ENCODE assay signal across 25 cellular contexts in genomic region chr5:2415678-2416077, GRCh38.
DNase-seq lines count a peak whose midpoint lies in the region; ATAC-seq and TF ChIP-seq lines count a peak whose summit lies in the region.
"Had no signal": no experiment of that assay in that cellular context is flagged by ENCODE, and none has a peak within 500 bp of the region (broad histone marks: within the 10 kb centered on the region; RNA-seq: fewer than 3 reads in every experiment).

No MANE protein-coding gene starts in this region.

- no peaks in the 10 kb centered on the region for H3F3A ChIP-seq in neural progenitor cell (ENCODE audit: low read depth)

- no peaks in the 10 kb centered on the region for H3K9me3 ChIP-seq in neural progenitor cell (ENCODE audit: low read depth)
- no peaks in the 10 kb centered on the region for H3K9me3 ChIP-seq in uterus
- H3K9me3 ChIP-seq: adrenal gland, testis, vagina had no signal

- no peaks in the 10 kb centered on the region for H3K4me1 ChIP-seq in neural progenitor cell
- no peaks in the 10 kb centered on the region for H3K4me1 ChIP-seq in uterus
- H3K4me1 ChIP-seq: adrenal gland, testis, vagina had no signal

- peaks cover 20% of the 10 kb centered on the region for H3K9me3 Mint-ChIP-seq in neural progenitor cell

- H3K36me3 ChIP-seq in neural progenitor cell (no peaks in the 10 kb centered on the region), uterus (no peaks in the 10 kb centered on the region)
- H3K36me3 ChIP-seq: adrenal gland, vagina had no signal

- H3K27me3 ChIP-seq in neural progenitor cell = no peaks in the 10 kb centered on the region
- H3K27me3 ChIP-seq in uterus = no peaks in the 10 kb centered on the region
- H3K27me3 ChIP-seq: adrenal gland, testis, vagina had no signal

- H3K27ac ChIP-seq in neural progenitor cell (no peak overlapping the region), uterus (no peak overlapping the region)
- H3K27ac ChIP-seq: adrenal gland, testis, vagina had no signal

- no peaks in the 10 kb centered on the region for H3K36me3 Mint-ChIP-seq in neural progenitor cell
- H3K36me3 Mint-ChIP-seq: brain; naive thymus-derived CD4-positive, alpha-beta T cell had no signal

- POLR2A ChIA-PET in GM10248 (lab: Yijun Ruan, JAX) = no interaction called here

- DNase-seq in DMS 273 (lab: John Stamatoyannopoulos, UW; ENCODE audit: unreplicated experiment) (peak; percentile 2), DMS 273 treated with DMSO at 0.1 percent for 48 hours (lab: John Stamatoyannopoulos, UW) (no peak), neural progenitor cell (ENCODE audit: low spot score) (peak; percentile 16), NCI-H524 (lab: John Stamatoyannopoulos, UW) (no peak), GM10248 (ENCODE audit: extremely low spot score) (no peak), uterus (no peak)
- DNase-seq: 8988T; activated naive CD4-positive, alpha-beta T cell treated with Interleukin-2 at 50 U/mL for 16 hours; adrenal gland; cerebellar nuclear complex; EL; kidney; midbrain; MV-4-11; naive thymus-derived CD4-positive, alpha-beta T cell; NCI-H1694; NCI-H526 treated with DMSO at 0.1 percent for 48 hours; occipital lobe; stimulated activated naive CD8-positive, alpha-beta T cell treated with anti-CD3 and anti-CD28 coated beads, Interleukin-15, Interleukin-2, amounts not matched to agents 100 U/mL and 50 U/mL, for 24 hours; testis had no signal

- CTCF ChIA-PET in GM10248 (lab: Yijun Ruan, JAX) = no interaction called here

- no peaks in the 10 kb centered on the region for H3K79me2 ChIP-seq in neural progenitor cell (ENCODE audit: low read depth)

- H3K27ac Mint-ChIP-seq in neural progenitor cell = no peak overlapping the region
- H3K27ac Mint-ChIP-seq: activated T-cell treated with anti-CD3 and anti-CD28 coated beads, Interleukin-2, amount 50 U/mL, for 72 hours; brain; naive thymus-derived CD4-positive, alpha-beta T cell had no signal

- peaks cover 3% of the 10 kb centered on the region for H3K27me3 Mint-ChIP-seq in neural progenitor cell (ENCODE audit: insufficient read depth, low read depth)

- intact Hi-C loops in uterus (cut with DNase I; ENCODE audit: low total_unique reads) = no loop called here

- no peaks in the 10 kb centered on the region for H4K20me1 ChIP-seq in neural progenitor cell (ENCODE audit: low read depth)

- H3K4me3 ChIP-seq in neural progenitor cell (no peak overlapping the region), uterus (no peak overlapping the region)
- H3K4me3 ChIP-seq: adrenal gland, testis, vagina had no signal

- H2AFZ ChIP-seq in neural progenitor cell (replicated peaks) = no peak overlapping the region

- H3K4me2 ChIP-seq in neural progenitor cell = no peak overlapping the region

- H3K4me1 Mint-ChIP-seq in neural progenitor cell = no peaks in the 10 kb centered on the region
- H3K4me1 Mint-ChIP-seq: brain; naive thymus-derived CD4-positive, alpha-beta T cell had no signal

- no peak for TF ChIP-seq POLR2A in uterus (IDR thresholded peaks at IDR 0.05)

- ATAC-seq in SK-N-SH treated with all-trans-retinoic acid at 6 μM for 48 hours = 0 out of 3 replicates have a peak, but pooled peaks have one; percentile 21
- ATAC-seq: activated T-cell treated with anti-CD3 and anti-CD28 coated beads, Interleukin-2, amount 50 U/mL, for 72 hours; naive thymus-derived CD4-positive, alpha-beta T cell; stimulated activated naive CD8-positive, alpha-beta T cell treated with anti-CD3 and anti-CD28 coated beads, Interleukin-15, Interleukin-2, amounts not matched to agents 100 U/mL and 50 U/mL, for 24 hours had no signal

- H3K4me3 Mint-ChIP-seq in neural progenitor cell = no peak overlapping the region
- H3K4me3 Mint-ChIP-seq: activated T-cell treated with anti-CD3 and anti-CD28 coated beads, Interleukin-2, amount 50 U/mL, for 72 hours; brain; naive thymus-derived CD4-positive, alpha-beta T cell had no signal

- H3K9ac ChIP-seq in neural progenitor cell = no peak overlapping the region

- TF ChIP-seq CTCF in LNCAP (IDR thresholded peaks at IDR 0.05) (peak; percentile 64), neural progenitor cell (IDR thresholded peaks at IDR 0.05) (peak; percentile 30), GM10248 (IDR thresholded peaks at IDR 0.05; ENCODE audit: control extremely low read depth, extremely low read depth, low read depth, missing control alignments) (no peak), uterus (IDR thresholded peaks at IDR 0.05) (no peak)

TF ChIP-seq in SK-N-SH treated with all-trans-retinoic acid at 6 μM for 48 hours, 23 proteins besides CTCF, POLR2A, EP300 and RAD21:
- TF ChIP-seq RARB (CRISPR knock-in tag; IDR thresholded peaks at IDR 0.05) (no peak), ZNF70 (CRISPR knock-in tag; IDR thresholded peaks at IDR 0.05) (no peak), ZNF8 (CRISPR knock-in tag; IDR thresholded peaks at IDR 0.05) (no peak), PPARA (CRISPR knock-in tag; IDR thresholded peaks at IDR 0.05; ENCODE audit: borderline replicate concordance) (no peak), TOX (CRISPR knock-in tag; IDR thresholded peaks at IDR 0.05; ENCODE audit: borderline replicate concordance) (no peak), ESRRG (CRISPR knock-in tag; IDR thresholded peaks at IDR 0.05) (no peak), CREB5 (CRISPR knock-in tag; IDR thresholded peaks at IDR 0.05; ENCODE audit: low read depth) (no peak), GLIS3 (CRISPR knock-in tag; IDR thresholded peaks at IDR 0.05) (no peak), ZFP30 (CRISPR knock-in tag; IDR thresholded peaks at IDR 0.05) (no peak)

Comparison
In these comparisons a context has a peak if more than half of its experiments do, and no peak if none do; other contexts are left out.
1. DNase-seq: peak in DMS 273 (single experiment) and neural progenitor cell (single experiment); none in DMS 273 treated with DMSO at 0.1 percent for 48 hours (single experiment), NCI-H524 (0 of 2), GM10248 (single experiment) and uterus (0 of 2).
2. CTCF ChIP-seq: peak in LNCAP (single experiment) and neural progenitor cell (single experiment); none in GM10248 (single experiment) and uterus (0 of 4).